ENCODE assay signal across 26 cellular contexts in the genomic region with DNA sequence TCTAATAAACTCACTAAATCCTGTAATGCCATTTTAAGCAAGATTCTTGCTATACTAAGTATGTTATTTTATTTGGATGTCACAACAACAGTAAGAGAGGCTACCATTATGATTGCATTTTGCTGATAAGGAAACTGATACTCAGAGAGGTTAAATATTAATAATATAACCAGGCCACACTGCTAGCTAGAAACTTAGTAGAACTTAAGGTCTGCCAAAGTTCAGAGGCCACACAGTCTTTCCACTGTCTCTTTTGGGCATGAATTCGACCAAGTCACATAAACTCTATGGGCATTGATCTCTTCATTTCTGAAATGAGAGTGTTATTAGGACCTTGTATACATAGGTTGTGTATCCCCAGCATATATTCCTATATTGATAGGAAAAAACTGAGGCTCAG.
"Had no signal": no experiment of that assay in that cellular context is flagged by ENCODE, and none has a peak within 500 bp of the region (broad histone marks: within the 10 kb centered on the region; RNA-seq: fewer than 3 reads in every experiment).

No MANE protein-coding gene starts in this region.

- DNase-seq: cortex of kidney; effector memory CD8-positive, alpha-beta T cell; foreskin fibroblast; gastrocnemius medialis; heart left ventricle; kidney; left ventricle myocardium inferior; lower lobe of right lung; naive thymus-derived CD8-positive, alpha-beta T cell; nephron progenitor cell; nucleus accumbens; ovary; posterior cingulate gyrus; psoas muscle; right cardiac atrium; stimulated activated CD4-positive, alpha-beta T cell treated with anti-CD3 and anti-CD28 coated beads, Interleukin-15, amount 100 ng/mL, for 24 hours; stimulated activated CD4-positive, alpha-beta T cell treated with anti-CD3 and anti-CD28 coated beads, Interleukin-2, amount 100 ng/mL, for 48 hours; stimulated activated naive B cell treated with anti-CD40 and anti-IgM and Interleukin-4, amounts not matched to agents 10 μg/mL and 1 μg/mL and 100 μg/mL, for 72 hours; upper lobe of left lung had no signal

- H3K27me3 ChIP-seq: gastrocnemius medialis, heart left ventricle, hepatocyte, ovary, tibial nerve, upper lobe of left lung had no signal

- H3K4me1 ChIP-seq: gastrocnemius medialis, heart left ventricle, left ventricle myocardium inferior, lower lobe of right lung, psoas muscle, tibial nerve, upper lobe of left lung had no signal

- H3K79me2 ChIP-seq: hepatocyte had no signal

- H3K27ac ChIP-seq: gastrocnemius medialis, heart left ventricle, hepatocyte, left ventricle myocardium inferior, lower lobe of right lung, ovary, psoas muscle, skin epidermis, thoracic aorta, tibial nerve, upper lobe of left lung had no signal

- H3K4me2 ChIP-seq: hepatocyte had no signal

- H3K36me3 ChIP-seq: ovary had no signal

- FAIRE-seq: endometrium, kidney, urothelium cell line had no signal

- H3K4me3 ChIP-seq: gastrocnemius medialis, heart left ventricle, hepatocyte, left ventricle myocardium inferior, lower lobe of right lung, ovary, psoas muscle, skin epidermis, thoracic aorta, tibial nerve, upper lobe of left lung had no signal

- H2AFZ ChIP-seq: hepatocyte had no signal

- ATAC-seq: effector memory CD8-positive, alpha-beta T cell; esophagus mucosa; gastrocnemius medialis; heart left ventricle; lower lobe of right lung; naive thymus-derived CD8-positive, alpha-beta T cell; psoas muscle; right cardiac atrium; stimulated activated naive B cell treated with anti-CD40 and anti-IgM and Interleukin-4, amounts not matched to agents 10 μg/mL and 1 μg/mL and 100 μg/mL, for 72 hours had no signal

- H3K9me3 ChIP-seq: gastrocnemius medialis, heart left ventricle, left ventricle myocardium inferior, lower lobe of right lung, ovary, psoas muscle, thoracic aorta, tibial nerve, upper lobe of left lung had no signal
